ENCODE assay signal across 8 cellular contexts in the genomic region with DNA sequence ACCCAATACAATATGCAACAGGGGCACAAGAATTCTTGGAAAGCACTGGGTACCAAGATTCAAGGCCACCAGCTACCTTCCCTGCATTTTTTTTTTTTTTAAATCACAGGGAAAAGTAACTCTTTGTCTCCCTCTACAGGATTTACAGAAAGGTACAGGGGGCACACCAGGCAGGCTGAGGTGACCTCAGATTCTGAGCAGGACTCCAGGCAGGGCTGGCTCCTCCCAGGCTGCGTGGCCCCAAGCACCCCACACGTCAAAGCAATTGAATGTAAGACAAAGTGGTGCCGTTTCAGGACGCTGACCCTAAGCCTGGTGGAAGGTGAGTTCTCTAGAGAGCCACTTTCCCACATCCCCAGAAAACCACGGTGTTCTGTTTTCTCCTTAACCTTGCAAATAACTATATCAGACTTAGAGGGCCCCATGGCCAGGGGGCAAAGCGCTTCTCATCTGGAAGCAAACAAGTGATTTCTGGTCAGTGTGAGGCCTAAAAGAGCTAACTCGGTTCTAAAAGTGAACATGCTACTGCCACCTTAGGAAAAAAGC.
DNase-seq lines count a peak whose midpoint lies in the region; ATAC-seq lines count a peak whose summit lies in the region.

No MANE protein-coding gene starts in this region.

- H2BK5ac ChIP-seq in trophoblast cell (ENCODE audit: low read depth, low read length, poor library complexity): no peak overlapping the region

- CTCF ChIA-PET in activated CD4-positive, alpha-beta memory T cell treated with anti-CD3 and anti-CD28 coated beads, Interleukin-2, amount 10 ng/mL, durations not matched to agents 7 days and 5 days (lab: Charles Lee): interaction anchor here (0.8 to 2.3 kb wide), 5 partner anchors 8 to 812 kb away, joined by 3 to 19 read pairs (median 4); no protein-coding TSS in a partner anchor

- H4K8ac ChIP-seq in trophoblast cell (ENCODE audit: low read depth, low read length): no peak overlapping the region

- no peak overlapping the region for H3K4me3 Mint-ChIP-seq in activated CD4-positive, alpha-beta memory T cell treated with anti-CD3 and anti-CD28 coated beads, Interleukin-2, amount 10 ng/mL, durations not matched to agents 7 days and 5 days

- no peak overlapping the region for H3K4me2 ChIP-seq in trophoblast cell (ENCODE audit: low read length)

- no peak overlapping the region for H2BK12ac ChIP-seq in trophoblast cell (ENCODE audit: low read length)

- H4K91ac ChIP-seq in trophoblast cell (ENCODE audit: low read depth, low read length): no peak overlapping the region

- peaks cover 11% of the 10 kb centered on the region for H3K4me1 Mint-ChIP-seq in activated CD4-positive, alpha-beta memory T cell treated with anti-CD3 and anti-CD28 coated beads, Interleukin-2, amount 10 ng/mL, durations not matched to agents 7 days and 5 days

- peaks cover 4% of the 10 kb centered on the region for H3K27me3 Mint-ChIP-seq in activated CD4-positive, alpha-beta memory T cell treated with anti-CD3 and anti-CD28 coated beads, Interleukin-2, amount 10 ng/mL, durations not matched to agents 7 days and 5 days

- intact Hi-C loops in aorta (cut with DNase I): loop anchor here (2.0 to 10.0 kb wide), 2 partner anchors 813 kb away; no protein-coding TSS in a partner anchor

- POLR2A ChIA-PET in activated CD4-positive, alpha-beta memory T cell treated with anti-CD3 and anti-CD28 coated beads, Interleukin-2, amount 10 ng/mL, durations not matched to agents 7 days and 5 days (lab: Charles Lee): no interaction called here

- peaks cover 0 to 1% of the 10 kb centered on the region in 2 experiments for H3K4me1 ChIP-seq in trophoblast cell (ENCODE audit: control insufficient read depth in 1 of 2, insufficient read depth in 2 of 2, low read length in 2 of 2)
- H3K4me1 ChIP-seq in aorta (ENCODE audit: control insufficient read depth in 1 of 2, insufficient read depth in 2 of 2, low read length in 2 of 2): no peaks in the 10 kb centered on the region

- H3K36me3 ChIP-seq in trophoblast cell (ENCODE audit: control insufficient read depth in 1 of 2, insufficient read depth in 2 of 2, low read length in 2 of 2): no peaks in the 10 kb centered on the region
- H3K36me3 ChIP-seq in aorta (ENCODE audit: control insufficient read depth in 1 of 2, insufficient read depth in 2 of 2, low read length in 1 of 2): no peaks in the 10 kb centered on the region

- ATAC-seq in GM21423 (IDR thresholded peaks at IDR 0.05; ENCODE audit: unreplicated experiment): peak; percentile 65
- no peak for ATAC-seq in aorta (ENCODE audit: low FRiP score)
- ATAC-seq in HG03565 (IDR thresholded peaks at IDR 0.05; ENCODE audit: unreplicated experiment): no peak

- no peak overlapping the region for H4K12ac ChIP-seq in trophoblast cell (ENCODE audit: low read depth, low read length)

- no peak overlapping the region for H2AK5ac ChIP-seq in trophoblast cell (ENCODE audit: low read length)

- no peaks in the 10 kb centered on the region for H3K79me2 ChIP-seq in trophoblast cell (ENCODE audit: control insufficient read depth, insufficient read depth, low read length, poor library complexity)

- H3K27ac ChIP-seq in trophoblast cell (ENCODE audit: low read depth, low read length) (no peak overlapping the region), aorta (ENCODE audit: low read depth in 1 of 2, low read length in 2 of 2) (no peak overlapping the region)

- no peaks in the 10 kb centered on the region for H3K36me3 Mint-ChIP-seq in activated CD4-positive, alpha-beta memory T cell treated with anti-CD3 and anti-CD28 coated beads, Interleukin-2, amount 10 ng/mL, durations not matched to agents 7 days and 5 days (ENCODE audit: low read depth)

- no peak overlapping the region for H3K14ac ChIP-seq in trophoblast cell (ENCODE audit: low read length)

- no peak overlapping the region for H3K18ac ChIP-seq in trophoblast cell (ENCODE audit: low read length)

- H3K4ac ChIP-seq in trophoblast cell (ENCODE audit: low read depth, low read length): no peak overlapping the region

- no peak overlapping the region for H3K9ac ChIP-seq in trophoblast cell (ENCODE audit: low read length)

- peak overlapping the region; percentile 32 for H2AFZ ChIP-seq in trophoblast cell (ENCODE audit: insufficient read depth, low read length, poor library complexity)

- peak; percentile 11 for DNase-seq in DMS153 (lab: John Stamatoyannopoulos, UW)
- peak; percentile 18 for DNase-seq in NCI-H1105 (lab: John Stamatoyannopoulos, UW)
- DNase-seq in activated CD4-positive, alpha-beta memory T cell treated with anti-CD3 and anti-CD28 coated beads, Interleukin-2, amount 10 ng/mL, durations not matched to agents 7 days and 5 days: peak; percentile 42
- DNase-seq in germinal center (ENCODE audit: low spot score): peak; percentile 68
- DNase-seq in trophoblast cell: peak in 1 of 2 donors; percentile 67
- no peak for DNase-seq in aorta

- WGBS in trophoblast cell (ENCODE audit: extremely low coverage, insufficient coverage, insufficient read length): no CpG with 5 or more reads among the region's 7 CpGs
- 45% methylated on average over 7 of the region's 7 CpGs for WGBS in aorta, 2 donors

- no peak overlapping the region for H2BK120ac ChIP-seq in trophoblast cell (ENCODE audit: insufficient read depth, low read length, poor library complexity)

- H3K9me3 Mint-ChIP-seq in activated CD4-positive, alpha-beta memory T cell treated with anti-CD3 and anti-CD28 coated beads, Interleukin-2, amount 10 ng/mL, durations not matched to agents 7 days and 5 days: no peaks in the 10 kb centered on the region

- no peak overlapping the region for H3K27ac Mint-ChIP-seq in activated CD4-positive, alpha-beta memory T cell treated with anti-CD3 and anti-CD28 coated beads, Interleukin-2, amount 10 ng/mL, durations not matched to agents 7 days and 5 days

- H3K4me3 ChIP-seq in trophoblast cell (ENCODE audit: low read depth, low read length) (no peak overlapping the region), aorta (ENCODE audit: low read length in 2 of 2) (no peak overlapping the region)

- H3K27me3 ChIP-seq in trophoblast cell (ENCODE audit: insufficient read depth, low read length) (no peaks in the 10 kb centered on the region), aorta (ENCODE audit: control insufficient read depth in 1 of 2, insufficient read depth in 2 of 2, low read length in 1 of 2) (no peaks in the 10 kb centered on the region)

- no peaks in the 10 kb centered on the region for H3K79me1 ChIP-seq in trophoblast cell (ENCODE audit: low read length)

- no peak overlapping the region for H3K23ac ChIP-seq in trophoblast cell (ENCODE audit: low read length)

- H3K9me3 ChIP-seq in trophoblast cell (ENCODE audit: insufficient read depth, low read depth, low read length): no peaks in the 10 kb centered on the region
- H3K9me3 ChIP-seq in aorta (ENCODE audit: control insufficient read depth, low read length): no peaks in the 10 kb centered on the region

Comparison
In these comparisons a context has a peak if more than half of its experiments do, and no peak if none do; other contexts are left out.
1. DNase-seq: peak in DMS153 (single experiment), NCI-H1105 (single experiment), activated CD4-positive, alpha-beta memory T cell treated with anti-CD3 and anti-CD28 coated beads, Interleukin-2, amount 10 ng/mL, durations not matched to agents 7 days and 5 days (single experiment) and germinal center (single experiment); none in aorta (0 of 2).